ENCODE assay signal across 1 cellular context in the genomic region with DNA sequence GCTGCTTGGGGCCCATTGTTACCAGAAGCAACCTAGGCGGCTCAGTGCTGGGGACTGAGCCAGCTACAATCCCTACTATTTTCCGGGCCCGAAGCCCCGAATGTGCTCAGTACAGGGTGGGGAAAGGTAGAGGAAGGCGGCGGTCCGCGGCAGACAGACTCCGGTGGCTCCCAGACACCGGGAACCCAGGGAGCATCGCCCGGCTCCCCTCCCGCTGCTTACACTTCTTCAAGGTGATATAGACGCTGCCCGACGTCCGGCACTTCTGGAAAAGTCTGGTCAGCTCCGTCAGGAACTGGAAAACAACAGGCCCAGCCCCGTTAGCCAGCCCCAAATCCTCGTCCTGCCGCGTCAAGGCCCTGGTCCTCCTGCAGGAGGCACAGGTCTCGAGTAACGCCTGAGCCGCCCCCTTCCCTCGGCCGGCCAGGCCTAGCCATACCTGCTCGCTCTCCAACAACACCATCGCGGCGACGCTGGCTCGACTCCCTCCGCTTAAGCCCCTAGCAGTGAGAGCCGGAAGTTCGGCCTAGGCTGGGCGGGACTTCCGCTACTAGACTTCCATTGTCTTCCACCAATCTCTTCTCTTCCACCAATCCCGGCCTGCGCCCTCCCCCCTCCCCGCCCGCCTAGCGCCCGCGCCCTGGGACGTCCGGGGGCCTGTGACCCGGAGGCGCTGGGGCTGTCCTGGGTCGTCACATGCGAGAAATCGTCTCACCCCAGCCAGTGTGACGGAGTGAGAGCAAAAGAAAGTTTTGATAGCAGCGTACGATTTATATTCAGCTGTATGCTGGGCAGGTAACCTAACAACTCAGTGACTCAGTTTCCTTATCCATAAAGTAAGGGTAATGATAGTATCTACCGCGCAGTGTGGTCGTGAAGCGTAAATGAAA.
TF ChIP-seq lines count a peak whose summit lies in the region.

A gene with protein sequence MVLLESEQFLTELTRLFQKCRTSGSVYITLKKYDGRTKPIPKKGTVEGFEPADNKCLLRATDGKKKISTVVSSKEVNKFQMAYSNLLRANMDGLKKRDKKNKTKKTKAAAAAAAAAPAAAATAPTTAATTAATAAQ (minus strand): TSS at position 528 of the 890 bp plus-strand sequence. CDS start 65 bp downstream, at position 463.

TF ChIP-seq in HepG2, 621 proteins besides CTCF, POLR2A, EP300 and RAD21 (continued from another document and continues in another):
- TF ChIP-seq, protein P1, sequence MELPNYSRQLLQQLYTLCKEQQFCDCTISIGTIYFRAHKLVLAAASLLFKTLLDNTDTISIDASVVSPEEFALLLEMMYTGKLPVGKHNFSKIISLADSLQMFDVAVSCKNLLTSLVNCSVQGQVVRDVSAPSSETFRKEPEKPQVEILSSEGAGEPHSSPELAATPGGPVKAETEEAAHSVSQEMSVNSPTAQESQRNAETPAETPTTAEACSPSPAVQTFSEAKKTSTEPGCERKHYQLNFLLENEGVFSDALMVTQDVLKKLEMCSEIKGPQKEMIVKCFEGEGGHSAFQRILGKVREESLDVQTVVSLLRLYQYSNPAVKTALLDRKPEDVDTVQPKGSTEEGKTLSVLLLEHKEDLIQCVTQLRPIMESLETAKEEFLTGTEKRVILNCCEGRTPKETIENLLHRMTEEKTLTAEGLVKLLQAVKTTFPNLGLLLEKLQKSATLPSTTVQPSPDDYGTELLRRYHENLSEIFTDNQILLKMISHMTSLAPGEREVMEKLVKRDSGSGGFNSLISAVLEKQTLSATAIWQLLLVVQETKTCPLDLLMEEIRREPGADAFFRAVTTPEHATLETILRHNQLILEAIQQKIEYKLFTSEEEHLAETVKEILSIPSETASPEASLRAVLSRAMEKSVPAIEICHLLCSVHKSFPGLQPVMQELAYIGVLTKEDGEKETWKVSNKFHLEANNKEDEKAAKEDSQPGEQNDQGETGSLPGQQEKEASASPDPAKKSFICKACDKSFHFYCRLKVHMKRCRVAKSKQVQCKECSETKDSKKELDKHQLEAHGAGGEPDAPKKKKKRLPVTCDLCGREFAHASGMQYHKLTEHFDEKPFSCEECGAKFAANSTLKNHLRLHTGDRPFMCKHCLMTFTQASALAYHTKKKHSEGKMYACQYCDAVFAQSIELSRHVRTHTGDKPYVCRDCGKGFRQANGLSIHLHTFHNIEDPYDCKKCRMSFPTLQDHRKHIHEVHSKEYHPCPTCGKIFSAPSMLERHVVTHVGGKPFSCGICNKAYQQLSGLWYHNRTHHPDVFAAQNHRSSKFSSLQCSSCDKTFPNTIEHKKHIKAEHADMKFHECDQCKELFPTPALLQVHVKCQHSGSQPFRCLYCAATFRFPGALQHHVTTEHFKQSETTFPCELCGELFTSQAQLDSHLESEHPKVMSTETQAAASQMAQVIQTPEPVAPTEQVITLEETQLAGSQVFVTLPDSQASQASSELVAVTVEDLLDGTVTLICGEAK (IDR thresholded peaks at IDR 0.05): peak; percentile 82
- TF ChIP-seq, protein P1 (CRISPR knock-in tag; IDR thresholded peaks at IDR 0.05): peak; percentile 69
- peak; percentile 97 for TF ChIP-seq GABPA (IDR thresholded peaks at IDR 0.05; ENCODE audit: low read depth, low read length)
- TF ChIP-seq GABPA (CRISPR knock-in tag; IDR thresholded peaks at IDR 0.05; ENCODE audit: low read depth): peak; percentile 96
- TF ChIP-seq FOXO1 (CRISPR knock-in tag; IDR thresholded peaks at IDR 0.05): peak; percentile 59
- peak; percentile 51 for TF ChIP-seq AGO2 (optimal IDR thresholded peaks at IDR 0.05; ENCODE audit: low read depth, low read length)
- 0 out of 2 replicates have a peak, but pooled peaks have one; percentile 51 for TF ChIP-seq MZF1 (CRISPR knock-in tag; IDR thresholded peaks at IDR 0.05; ENCODE audit: borderline replicate concordance)
- TF ChIP-seq ZFX (CRISPR knock-in tag; IDR thresholded peaks at IDR 0.05; ENCODE audit: low read depth): peak; percentile 99
- TF ChIP-seq HNF4A (CRISPR knock-in tag; IDR thresholded peaks at IDR 0.05): no peak
- 0 out of 2 replicates have a peak, but pooled peaks have one; percentile 21 for TF ChIP-seq SP5 (CRISPR knock-in tag; IDR thresholded peaks at IDR 0.05; ENCODE audit: borderline replicate concordance, low read depth)
- TF ChIP-seq TARDBP (CRISPR knock-in tag; IDR thresholded peaks at IDR 0.05): peak; percentile 92
- TF ChIP-seq, protein P2, sequence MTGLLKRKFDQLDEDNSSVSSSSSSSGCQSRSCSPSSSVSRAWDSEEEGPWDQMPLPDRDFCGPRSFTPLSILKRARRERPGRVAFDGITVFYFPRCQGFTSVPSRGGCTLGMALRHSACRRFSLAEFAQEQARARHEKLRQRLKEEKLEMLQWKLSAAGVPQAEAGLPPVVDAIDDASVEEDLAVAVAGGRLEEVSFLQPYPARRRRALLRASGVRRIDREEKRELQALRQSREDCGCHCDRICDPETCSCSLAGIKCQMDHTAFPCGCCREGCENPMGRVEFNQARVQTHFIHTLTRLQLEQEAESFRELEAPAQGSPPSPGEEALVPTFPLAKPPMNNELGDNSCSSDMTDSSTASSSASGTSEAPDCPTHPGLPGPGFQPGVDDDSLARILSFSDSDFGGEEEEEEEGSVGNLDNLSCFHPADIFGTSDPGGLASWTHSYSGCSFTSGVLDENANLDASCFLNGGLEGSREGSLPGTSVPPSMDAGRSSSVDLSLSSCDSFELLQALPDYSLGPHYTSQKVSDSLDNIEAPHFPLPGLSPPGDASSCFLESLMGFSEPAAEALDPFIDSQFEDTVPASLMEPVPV (CRISPR knock-in tag; IDR thresholded peaks at IDR 0.05): peak; percentile 88
- TF ChIP-seq, protein P3, sequence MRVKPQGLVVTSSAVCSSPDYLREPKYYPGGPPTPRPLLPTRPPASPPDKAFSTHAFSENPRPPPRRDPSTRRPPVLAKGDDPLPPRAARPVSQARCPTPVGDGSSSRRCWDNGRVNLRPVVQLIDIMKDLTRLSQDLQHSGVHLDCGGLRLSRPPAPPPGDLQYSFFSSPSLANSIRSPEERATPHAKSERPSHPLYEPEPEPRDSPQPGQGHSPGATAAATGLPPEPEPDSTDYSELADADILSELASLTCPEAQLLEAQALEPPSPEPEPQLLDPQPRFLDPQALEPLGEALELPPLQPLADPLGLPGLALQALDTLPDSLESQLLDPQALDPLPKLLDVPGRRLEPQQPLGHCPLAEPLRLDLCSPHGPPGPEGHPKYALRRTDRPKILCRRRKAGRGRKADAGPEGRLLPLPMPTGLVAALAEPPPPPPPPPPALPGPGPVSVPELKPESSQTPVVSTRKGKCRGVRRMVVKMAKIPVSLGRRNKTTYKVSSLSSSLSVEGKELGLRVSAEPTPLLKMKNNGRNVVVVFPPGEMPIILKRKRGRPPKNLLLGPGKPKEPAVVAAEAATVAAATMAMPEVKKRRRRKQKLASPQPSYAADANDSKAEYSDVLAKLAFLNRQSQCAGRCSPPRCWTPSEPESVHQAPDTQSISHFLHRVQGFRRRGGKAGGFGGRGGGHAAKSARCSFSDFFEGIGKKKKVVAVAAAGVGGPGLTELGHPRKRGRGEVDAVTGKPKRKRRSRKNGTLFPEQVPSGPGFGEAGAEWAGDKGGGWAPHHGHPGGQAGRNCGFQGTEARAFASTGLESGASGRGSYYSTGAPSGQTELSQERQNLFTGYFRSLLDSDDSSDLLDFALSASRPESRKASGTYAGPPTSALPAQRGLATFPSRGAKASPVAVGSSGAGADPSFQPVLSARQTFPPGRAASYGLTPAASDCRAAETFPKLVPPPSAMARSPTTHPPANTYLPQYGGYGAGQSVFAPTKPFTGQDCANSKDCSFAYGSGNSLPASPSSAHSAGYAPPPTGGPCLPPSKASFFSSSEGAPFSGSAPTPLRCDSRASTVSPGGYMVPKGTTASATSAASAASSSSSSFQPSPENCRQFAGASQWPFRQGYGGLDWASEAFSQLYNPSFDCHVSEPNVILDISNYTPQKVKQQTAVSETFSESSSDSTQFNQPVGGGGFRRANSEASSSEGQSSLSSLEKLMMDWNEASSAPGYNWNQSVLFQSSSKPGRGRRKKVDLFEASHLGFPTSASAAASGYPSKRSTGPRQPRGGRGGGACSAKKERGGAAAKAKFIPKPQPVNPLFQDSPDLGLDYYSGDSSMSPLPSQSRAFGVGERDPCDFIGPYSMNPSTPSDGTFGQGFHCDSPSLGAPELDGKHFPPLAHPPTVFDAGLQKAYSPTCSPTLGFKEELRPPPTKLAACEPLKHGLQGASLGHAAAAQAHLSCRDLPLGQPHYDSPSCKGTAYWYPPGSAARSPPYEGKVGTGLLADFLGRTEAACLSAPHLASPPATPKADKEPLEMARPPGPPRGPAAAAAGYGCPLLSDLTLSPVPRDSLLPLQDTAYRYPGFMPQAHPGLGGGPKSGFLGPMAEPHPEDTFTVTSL (CRISPR knock-in tag; IDR thresholded peaks at IDR 0.05; ENCODE audit: borderline replicate concordance): no peak
- peak; percentile 57; the same call in 1 of the 2 replicates for TF ChIP-seq ZSCAN22 (CRISPR knock-in tag; IDR thresholded peaks at IDR 0.05)
- peak; percentile 81 for TF ChIP-seq SIN3A (IDR thresholded peaks at IDR 0.05; ENCODE audit: borderline replicate concordance, low read depth, low read length)
- TF ChIP-seq, protein P4, sequence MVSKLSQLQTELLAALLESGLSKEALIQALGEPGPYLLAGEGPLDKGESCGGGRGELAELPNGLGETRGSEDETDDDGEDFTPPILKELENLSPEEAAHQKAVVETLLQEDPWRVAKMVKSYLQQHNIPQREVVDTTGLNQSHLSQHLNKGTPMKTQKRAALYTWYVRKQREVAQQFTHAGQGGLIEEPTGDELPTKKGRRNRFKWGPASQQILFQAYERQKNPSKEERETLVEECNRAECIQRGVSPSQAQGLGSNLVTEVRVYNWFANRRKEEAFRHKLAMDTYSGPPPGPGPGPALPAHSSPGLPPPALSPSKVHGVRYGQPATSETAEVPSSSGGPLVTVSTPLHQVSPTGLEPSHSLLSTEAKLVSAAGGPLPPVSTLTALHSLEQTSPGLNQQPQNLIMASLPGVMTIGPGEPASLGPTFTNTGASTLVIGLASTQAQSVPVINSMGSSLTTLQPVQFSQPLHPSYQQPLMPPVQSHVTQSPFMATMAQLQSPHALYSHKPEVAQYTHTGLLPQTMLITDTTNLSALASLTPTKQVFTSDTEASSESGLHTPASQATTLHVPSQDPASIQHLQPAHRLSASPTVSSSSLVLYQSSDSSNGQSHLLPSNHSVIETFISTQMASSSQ (IDR thresholded peaks at IDR 0.05; ENCODE audit: low read depth): 0 out of 2 replicates have a peak, but pooled peaks have one; percentile 13
- TF ChIP-seq, protein P4 (CRISPR knock-in tag; IDR thresholded peaks at IDR 0.05; ENCODE audit: borderline replicate concordance): peak; percentile 35
- peak; percentile 89 for TF ChIP-seq PITX1 (CRISPR knock-in tag; IDR thresholded peaks at IDR 0.05)
- TF ChIP-seq PHF21A (CRISPR knock-in tag; IDR thresholded peaks at IDR 0.05): peak; percentile 40; the same call in 1 of the 2 replicates
- no peak for TF ChIP-seq HNF4G (IDR thresholded peaks at IDR 0.05; ENCODE audit: borderline replicate concordance, low read depth, low read length)
- peak; percentile 25; the same call in 1 of the 2 replicates for TF ChIP-seq HNF4G (CRISPR knock-in tag; IDR thresholded peaks at IDR 0.05; ENCODE audit: borderline replicate concordance, low read depth)
- peak; percentile 35; the same call in 1 of the 2 replicates for TF ChIP-seq HIVEP1 (CRISPR knock-in tag; IDR thresholded peaks at IDR 0.05)
- TF ChIP-seq ZNF430 (CRISPR knock-in tag; IDR thresholded peaks at IDR 0.05): 0 out of 2 replicates have a peak, but pooled peaks have one; percentile 54
- TF ChIP-seq, protein P5, sequence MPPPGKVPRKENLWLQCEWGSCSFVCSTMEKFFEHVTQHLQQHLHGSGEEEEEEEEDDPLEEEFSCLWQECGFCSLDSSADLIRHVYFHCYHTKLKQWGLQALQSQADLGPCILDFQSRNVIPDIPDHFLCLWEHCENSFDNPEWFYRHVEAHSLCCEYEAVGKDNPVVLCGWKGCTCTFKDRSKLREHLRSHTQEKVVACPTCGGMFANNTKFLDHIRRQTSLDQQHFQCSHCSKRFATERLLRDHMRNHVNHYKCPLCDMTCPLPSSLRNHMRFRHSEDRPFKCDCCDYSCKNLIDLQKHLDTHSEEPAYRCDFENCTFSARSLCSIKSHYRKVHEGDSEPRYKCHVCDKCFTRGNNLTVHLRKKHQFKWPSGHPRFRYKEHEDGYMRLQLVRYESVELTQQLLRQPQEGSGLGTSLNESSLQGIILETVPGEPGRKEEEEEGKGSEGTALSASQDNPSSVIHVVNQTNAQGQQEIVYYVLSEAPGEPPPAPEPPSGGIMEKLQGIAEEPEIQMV (CRISPR knock-in tag; IDR thresholded peaks at IDR 0.05; ENCODE audit: low read depth): peak; percentile 78; the same call in 1 of the 2 replicates
